In the genomic region with DNA sequence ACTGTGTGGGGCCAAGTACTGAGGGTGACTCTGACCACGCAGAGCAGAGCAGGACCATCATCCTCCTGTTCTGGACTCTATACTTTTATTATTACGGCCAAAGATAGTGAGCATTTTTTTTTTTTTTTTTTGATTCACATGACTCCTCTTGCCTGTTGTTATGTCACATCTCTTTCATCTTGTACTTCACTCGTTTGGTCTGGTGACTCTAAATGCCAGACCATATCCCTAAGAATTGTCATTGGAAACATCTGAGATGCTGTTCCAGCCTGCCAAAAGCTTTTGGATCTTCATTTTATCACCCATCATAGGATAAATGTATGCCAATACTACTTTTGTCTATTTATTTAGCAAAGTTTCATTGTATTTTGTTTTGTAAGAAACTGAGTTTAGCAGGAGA, we compare ENCODE assay signal across 1 cellular context.
TF ChIP-seq lines count a peak whose summit lies in the region.

No MANE protein-coding gene starts in this region.

TF ChIP-seq in H1, 55 proteins besides CTCF, POLR2A, EP300 and RAD21 (continued from another document):
- TF ChIP-seq ATF2 (IDR thresholded peaks at IDR 0.05; ENCODE audit: low read length) (no peak), NRF1 (IDR thresholded peaks at IDR 0.05; ENCODE audit: low read depth, low read length) (no peak), CBX8 (IDR thresholded peaks at IDR 0.05; ENCODE audit: borderline replicate concordance, low read depth, low read length) (no peak), ATF3 (IDR thresholded peaks at IDR 0.05; ENCODE audit: insufficient read depth, low read depth, low read length) (no peak), CHD7 (IDR thresholded peaks at IDR 0.05; ENCODE audit: insufficient replicate concordance, low read length) (no peak)
